ENCODE assay signal across 2 cellular contexts in the genomic region with DNA sequence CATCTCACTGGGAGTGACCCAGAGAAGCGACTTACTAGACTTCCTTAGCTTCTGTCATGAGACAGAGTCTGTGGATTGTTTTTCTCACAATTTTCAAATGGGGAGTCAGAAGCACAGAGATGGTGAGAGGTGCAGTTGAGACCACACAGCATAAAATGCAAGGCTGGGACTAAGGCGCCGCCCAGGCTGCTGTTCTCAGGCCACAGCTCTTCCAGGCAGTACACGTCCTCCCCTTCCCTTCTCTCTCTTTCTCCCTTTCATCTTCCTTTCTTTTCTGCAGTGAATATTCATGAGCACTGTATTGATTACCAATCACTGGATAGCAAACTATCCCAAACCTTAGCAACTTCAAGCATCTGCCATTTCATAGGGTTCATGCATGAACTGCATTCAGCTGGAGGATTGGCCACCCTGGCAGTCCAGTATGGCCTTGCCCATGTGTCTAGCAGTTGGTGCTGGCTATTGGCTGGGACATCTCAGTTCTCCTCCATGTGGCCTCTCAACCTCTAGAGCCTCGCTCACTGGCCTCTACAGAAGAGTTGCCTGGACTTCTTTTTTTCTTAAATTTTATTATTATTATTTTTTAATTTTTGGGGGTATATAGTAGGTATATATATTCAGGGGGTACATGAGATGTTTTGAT.
TF ChIP-seq lines count a peak whose summit lies in the region.

No MANE protein-coding gene starts in this region.

TF ChIP-seq in HepG2, 621 proteins besides CTCF, POLR2A, EP300 and RAD21:
- peak; percentile 87 for TF ChIP-seq ZNF768 (CRISPR knock-in tag; IDR thresholded peaks at IDR 0.05)
- TF ChIP-seq ZNF557 (CRISPR knock-in tag; IDR thresholded peaks at IDR 0.05), result no peak

TF ChIP-seq in K562, 482 proteins besides CTCF, POLR2A, EP300 and RAD21:
- TF ChIP-seq ZFP36 (IDR thresholded peaks at IDR 0.05; ENCODE audit: low read depth, low read length, partially characterized antibody) (peak; percentile 43), RBM25 (IDR thresholded peaks at IDR 0.05; ENCODE audit: low read depth, low read length, severe bottlenecking) (peak; percentile 30), SPI1 (IDR thresholded peaks at IDR 0.05; ENCODE audit: borderline replicate concordance, low read depth, low read length) (no peak)
- TF ChIP-seq, protein P1, sequence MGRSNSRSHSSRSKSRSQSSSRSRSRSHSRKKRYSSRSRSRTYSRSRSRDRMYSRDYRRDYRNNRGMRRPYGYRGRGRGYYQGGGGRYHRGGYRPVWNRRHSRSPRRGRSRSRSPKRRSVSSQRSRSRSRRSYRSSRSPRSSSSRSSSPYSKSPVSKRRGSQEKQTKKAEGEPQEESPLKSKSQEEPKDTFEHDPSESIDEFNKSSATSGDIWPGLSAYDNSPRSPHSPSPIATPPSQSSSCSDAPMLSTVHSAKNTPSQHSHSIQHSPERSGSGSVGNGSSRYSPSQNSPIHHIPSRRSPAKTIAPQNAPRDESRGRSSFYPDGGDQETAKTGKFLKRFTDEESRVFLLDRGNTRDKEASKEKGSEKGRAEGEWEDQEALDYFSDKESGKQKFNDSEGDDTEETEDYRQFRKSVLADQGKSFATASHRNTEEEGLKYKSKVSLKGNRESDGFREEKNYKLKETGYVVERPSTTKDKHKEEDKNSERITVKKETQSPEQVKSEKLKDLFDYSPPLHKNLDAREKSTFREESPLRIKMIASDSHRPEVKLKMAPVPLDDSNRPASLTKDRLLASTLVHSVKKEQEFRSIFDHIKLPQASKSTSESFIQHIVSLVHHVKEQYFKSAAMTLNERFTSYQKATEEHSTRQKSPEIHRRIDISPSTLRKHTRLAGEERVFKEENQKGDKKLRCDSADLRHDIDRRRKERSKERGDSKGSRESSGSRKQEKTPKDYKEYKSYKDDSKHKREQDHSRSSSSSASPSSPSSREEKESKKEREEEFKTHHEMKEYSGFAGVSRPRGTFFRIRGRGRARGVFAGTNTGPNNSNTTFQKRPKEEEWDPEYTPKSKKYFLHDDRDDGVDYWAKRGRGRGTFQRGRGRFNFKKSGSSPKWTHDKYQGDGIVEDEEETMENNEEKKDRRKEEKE (IDR thresholded peaks at IDR 0.05; ENCODE audit: borderline replicate concordance in 1 of 2, control insufficient read depth in 1 of 2, low read depth in 2 of 2, low read length in 1 of 2), result peak in 1 of 2 experiments; percentile 45; a peak in 1 of 4 replicates
- TF ChIP-seq, protein P2, sequence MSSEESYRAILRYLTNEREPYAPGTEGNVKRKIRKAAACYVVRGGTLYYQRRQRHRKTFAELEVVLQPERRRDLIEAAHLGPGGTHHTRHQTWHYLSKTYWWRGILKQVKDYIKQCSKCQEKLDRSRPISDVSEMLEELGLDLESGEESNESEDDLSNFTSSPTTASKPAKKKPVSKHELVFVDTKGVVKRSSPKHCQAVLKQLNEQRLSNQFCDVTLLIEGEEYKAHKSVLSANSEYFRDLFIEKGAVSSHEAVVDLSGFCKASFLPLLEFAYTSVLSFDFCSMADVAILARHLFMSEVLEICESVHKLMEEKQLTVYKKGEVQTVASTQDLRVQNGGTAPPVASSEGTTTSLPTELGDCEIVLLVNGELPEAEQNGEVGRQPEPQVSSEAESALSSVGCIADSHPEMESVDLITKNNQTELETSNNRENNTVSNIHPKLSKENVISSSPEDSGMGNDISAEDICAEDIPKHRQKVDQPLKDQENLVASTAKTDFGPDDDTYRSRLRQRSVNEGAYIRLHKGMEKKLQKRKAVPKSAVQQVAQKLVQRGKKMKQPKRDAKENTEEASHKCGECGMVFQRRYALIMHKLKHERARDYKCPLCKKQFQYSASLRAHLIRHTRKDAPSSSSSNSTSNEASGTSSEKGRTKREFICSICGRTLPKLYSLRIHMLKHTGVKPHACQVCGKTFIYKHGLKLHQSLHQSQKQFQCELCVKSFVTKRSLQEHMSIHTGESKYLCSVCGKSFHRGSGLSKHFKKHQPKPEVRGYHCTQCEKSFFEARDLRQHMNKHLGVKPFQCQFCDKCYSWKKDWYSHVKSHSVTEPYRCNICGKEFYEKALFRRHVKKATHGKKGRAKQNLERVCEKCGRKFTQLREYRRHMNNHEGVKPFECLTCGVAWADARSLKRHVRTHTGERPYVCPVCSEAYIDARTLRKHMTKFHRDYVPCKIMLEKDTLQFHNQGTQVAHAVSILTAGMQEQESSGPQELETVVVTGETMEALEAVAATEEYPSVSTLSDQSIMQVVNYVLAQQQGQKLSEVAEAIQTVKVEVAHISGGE (CRISPR knock-in tag; IDR thresholded peaks at IDR 0.05), result peak in 1 of 3 experiments; percentile 91; a peak in 2 of 6 replicates
TF ChIP-seq in K562: peak in this region for 4.
